9 cellular contexts compared by ENCODE assay signal in genomic region chr5:158560170-158560569, GRCh38.
DNase-seq lines count a peak whose midpoint lies in the region; ATAC-seq lines count a peak whose summit lies in the region.
"Had no signal": no experiment of that assay in that cellular context is flagged by ENCODE, and none has a peak within 500 bp of the region (broad histone marks: within the 10 kb centered on the region; RNA-seq: fewer than 3 reads in every experiment).

No MANE protein-coding gene starts in this region.

- peak; percentile 61 for DNase-seq in HuH-7 (ENCODE audit: low spot score)
- DNase-seq in germinal center (ENCODE audit: low spot score): peak; percentile 24
- no peak for DNase-seq in SK-N-DZ (ENCODE audit: low spot score)
- no peak for DNase-seq in D341Med (ENCODE audit: low spot score)
- no peak for DNase-seq in activated T-cell treated with anti-CD3 and anti-CD28 coated beads, Interleukin-2, amount 50 U/mL, for 48 hours
- no peak for DNase-seq in pons (ENCODE audit: low spot score)
- DNase-seq: activated naive CD8-positive, alpha-beta T cell treated with anti-CD3 and anti-CD28 coated beads, Interleukin-2, amount 10 ng/mL, durations not matched to agents 7 days and 5 days had no signal

- ATAC-seq in GM18499 (IDR thresholded peaks at IDR 0.05; ENCODE audit: insufficient read depth, unreplicated experiment): peak; percentile 84
- peak; percentile 95 for ATAC-seq in GM21717 (IDR thresholded peaks at IDR 0.05; ENCODE audit: unreplicated experiment)

Comparison
In these comparisons a context has a peak if more than half of its experiments do, and no peak if none do; other contexts are left out.
1. DNase-seq: peak in HuH-7 (single experiment) and germinal center (single experiment); none in SK-N-DZ (single experiment), D341Med (single experiment), activated T-cell treated with anti-CD3 and anti-CD28 coated beads, Interleukin-2, amount 50 U/mL, for 48 hours (0 of 2) and pons (single experiment).